ENCODE assay signal across 15 cellular contexts in genomic region chr9:2262371-2262770, GRCh38.
DNase-seq lines count a peak whose midpoint lies in the region; TF ChIP-seq lines count a peak whose summit lies in the region.
"Had no signal": no experiment of that assay in that cellular context is flagged by ENCODE, and none has a peak within 500 bp of the region (broad histone marks: within the 10 kb centered on the region; RNA-seq: fewer than 3 reads in every experiment).

No MANE protein-coding gene starts in this region.

- no peak for TF ChIP-seq POLR2A in suprapubic skin (IDR thresholded peaks at IDR 0.05)

- peak overlapping the region; percentile 55 to 86 (median 73); a peak in 20 of 22 replicates for H3K4me2 ChIP-seq in BLaER1 treated with 17β-estradiol and CSF1 and Interleukin-3, amounts not matched to agents 10 nM and 100 nM
- peak overlapping the region; percentile 12 for H3K4me2 ChIP-seq in neural progenitor cell
- no peak overlapping the region for H3K4me2 ChIP-seq in mesenchymal stem cell (ENCODE audit: low read length, poor library complexity, severe bottlenecking)

- H3K4me1 ChIP-seq in BLaER1 treated with 17β-estradiol and CSF1 and Interleukin-3, amounts not matched to agents 10 nM and 100 nM, result peaks cover 41 to 93% (median 85%) of the 10 kb centered on the region in 10 experiments
- H3K4me1 ChIP-seq in neural progenitor cell, result peaks cover 18% of the 10 kb centered on the region
- H3K4me1 ChIP-seq in suprapubic skin, result peaks cover 14% of the 10 kb centered on the region
- H3K4me1 ChIP-seq in mesenchymal stem cell (ENCODE audit: control insufficient read depth, insufficient read depth, low read depth, low read length), result peaks cover 3% of the 10 kb centered on the region

- H3K4me3 Mint-ChIP-seq in brain, result no peak overlapping the region
- H3K4me3 Mint-ChIP-seq in neural progenitor cell, result no peak overlapping the region
- H3K4me3 Mint-ChIP-seq: CD4-positive, alpha-beta T cell had no signal

- peak overlapping the region in 7 of 11 experiments; percentile 50 to 84 (median 77); a peak in 12 of 22 replicates for H3K27ac ChIP-seq in BLaER1 treated with 17β-estradiol and CSF1 and Interleukin-3, amounts not matched to agents 10 nM and 100 nM
- H3K27ac ChIP-seq in neural progenitor cell, result no peak overlapping the region
- H3K27ac ChIP-seq in suprapubic skin, result peak overlapping the region; percentile 18
- H3K27ac ChIP-seq in mesenchymal stem cell (ENCODE audit: low read length, poor library complexity, severe bottlenecking), result no peak overlapping the region
- H3K27ac ChIP-seq: GM23248 had no signal

- no peak overlapping the region for H3K18ac ChIP-seq in mesenchymal stem cell (ENCODE audit: low read depth in 1 of 2, low read length in 2 of 2)

- no peak overlapping the region for H2AK5ac ChIP-seq in mesenchymal stem cell (ENCODE audit: low read length, severe bottlenecking)

- no peak overlapping the region for H2AFZ ChIP-seq in neural progenitor cell (replicated peaks)
- H2AFZ ChIP-seq in mesenchymal stem cell (ENCODE audit: low read depth, low read length), result no peak overlapping the region
- H2AFZ ChIP-seq: GM23248 had no signal

- H3K9me3 ChIP-seq in BLaER1 treated with 17β-estradiol and CSF1 and Interleukin-3, amounts not matched to agents 10 nM and 100 nM (replicated peaks in 1 of 11), result peaks cover 0 to 22% (median 9%) of the 10 kb centered on the region in 11 experiments; a peak in 10 of 22 replicates
- no peaks in the 10 kb centered on the region for H3K9me3 ChIP-seq in neural progenitor cell (ENCODE audit: low read depth)
- H3K9me3 ChIP-seq in suprapubic skin, result no peaks in the 10 kb centered on the region
- H3K9me3 ChIP-seq in mesenchymal stem cell (ENCODE audit: control insufficient read depth, low read length), result peaks cover 7% of the 10 kb centered on the region

- TF ChIP-seq CTCF in brain (conservative IDR thresholded peaks at IDR 0.05) (no peak), neural progenitor cell (IDR thresholded peaks at IDR 0.05) (no peak), suprapubic skin (IDR thresholded peaks at IDR 0.05) (no peak)

- H3K4ac ChIP-seq in mesenchymal stem cell (ENCODE audit: low read depth in 1 of 2, low read length in 2 of 2), result no peak overlapping the region

- TF ChIP-seq EP300 in suprapubic skin (IDR thresholded peaks at IDR 0.05), result no peak

- H2BK12ac ChIP-seq in mesenchymal stem cell (ENCODE audit: low read length in 2 of 2), result no peak overlapping the region

- H3K27me3 ChIP-seq in BLaER1 treated with 17β-estradiol and CSF1 and Interleukin-3, amounts not matched to agents 10 nM and 100 nM, result no peaks in the 10 kb centered on the region
- H3K27me3 ChIP-seq in neural progenitor cell (no peaks in the 10 kb centered on the region), suprapubic skin (no peaks in the 10 kb centered on the region), mesenchymal stem cell (ENCODE audit: control insufficient read depth in 1 of 2, insufficient read depth in 1 of 2, low read length in 2 of 2) (no peaks in the 10 kb centered on the region)

- peaks cover 6% of the 10 kb centered on the region for H3F3A ChIP-seq in neural progenitor cell (ENCODE audit: low read depth)

- H3K23ac ChIP-seq in mesenchymal stem cell (ENCODE audit: low read length in 2 of 2), result no peak overlapping the region

- DNase-seq in neural progenitor cell (ENCODE audit: low spot score) (no peak), suprapubic skin (ENCODE audit: low spot score in 2 of 2) (no peak), mesenchymal stem cell (no peak), ureter (ENCODE audit: low spot score) (no peak), NCI-H128 (lab: John Stamatoyannopoulos, UW; ENCODE audit: unreplicated experiment) (no peak)
- DNase-seq: 8988T; AML-193; C1 segment of cervical spinal cord; Calu3; CD4-positive, alpha-beta T cell; DMS 273 treated with DMSO at 0.1 percent for 48 hours; GM23248; H7 had no signal

- no peak overlapping the region for H2BK120ac ChIP-seq in mesenchymal stem cell (ENCODE audit: low read depth, low read length)

- H4K91ac ChIP-seq in mesenchymal stem cell (ENCODE audit: low read length), result no peak overlapping the region

- H3K79me1 ChIP-seq in mesenchymal stem cell (replicated peaks; ENCODE audit: low read length, poor library complexity, severe bottlenecking), result no peaks in the 10 kb centered on the region

- no peak overlapping the region for H2BK5ac ChIP-seq in mesenchymal stem cell (ENCODE audit: low read depth, low read length, poor library complexity, severe bottlenecking)

- no peaks in the 10 kb centered on the region for H3K36me3 Mint-ChIP-seq in brain
- no peaks in the 10 kb centered on the region for H3K36me3 Mint-ChIP-seq in neural progenitor cell

- H4K20me1 ChIP-seq in BLaER1 treated with 17β-estradiol and CSF1 and Interleukin-3, amounts not matched to agents 10 nM and 100 nM, result no peaks in the 10 kb centered on the region
- no peaks in the 10 kb centered on the region for H4K20me1 ChIP-seq in neural progenitor cell (ENCODE audit: low read depth)

- H3K14ac ChIP-seq in mesenchymal stem cell (ENCODE audit: low read length in 2 of 2), result no peak overlapping the region

- H4K8ac ChIP-seq in mesenchymal stem cell (ENCODE audit: low read length), result no peak overlapping the region

- H3K27ac Mint-ChIP-seq in brain, result peak overlapping the region in 4 of 5 experiments; percentile 72 to 98 (median 82)
- H3K27ac Mint-ChIP-seq in neural progenitor cell, result peak overlapping the region; percentile 42
- H3K27ac Mint-ChIP-seq: CD4-positive, alpha-beta T cell had no signal

- peaks cover 0 to 8% (median 0%) of the 10 kb centered on the region in 5 experiments for H3K9me3 Mint-ChIP-seq in brain
- H3K9me3 Mint-ChIP-seq in neural progenitor cell, result no peaks in the 10 kb centered on the region
- H3K9me3 Mint-ChIP-seq: CD4-positive, alpha-beta T cell had no signal

- H3K27me3 Mint-ChIP-seq in brain (peaks cover 3% of the 10 kb centered on the region), neural progenitor cell (ENCODE audit: insufficient read depth, low read depth) (peaks cover 8% of the 10 kb centered on the region)

- H3K79me2 ChIP-seq in neural progenitor cell (ENCODE audit: low read depth), result no peaks in the 10 kb centered on the region

- whole genome bisulfite sequencing in suprapubic skin, result 62% methylated on average over 3 of the region's 3 CpGs
- WGBS in mesenchymal stem cell, result 96% methylated on average over 2 of the region's 3 CpGs

- H3K4me3 ChIP-seq in BLaER1 treated with 17β-estradiol and CSF1 and Interleukin-3, amounts not matched to agents 10 nM and 100 nM, result no peak overlapping the region
- H3K4me3 ChIP-seq in neural progenitor cell (no peak overlapping the region), suprapubic skin (no peak overlapping the region), mesenchymal stem cell (ENCODE audit: insufficient read depth in 1 of 2, low read depth in 1 of 2, low read length in 2 of 2) (no peak overlapping the region)
- H3K4me3 ChIP-seq: GM23248 had no signal

- peaks cover 62% of the 10 kb centered on the region for H3K4me1 Mint-ChIP-seq in brain
- peaks cover 40% of the 10 kb centered on the region for H3K4me1 Mint-ChIP-seq in neural progenitor cell

- H3K9ac ChIP-seq in BLaER1 treated with 17β-estradiol and CSF1 and Interleukin-3, amounts not matched to agents 10 nM and 100 nM, result peak overlapping the region in 4 of 11 experiments; percentile 15 to 43 (median 31); a peak in 5 of 22 replicates
- H3K9ac ChIP-seq in neural progenitor cell, result no peak overlapping the region
- no peak overlapping the region for H3K9ac ChIP-seq in mesenchymal stem cell (ENCODE audit: low read length)
- H3K9ac ChIP-seq: GM23248 had no signal

- H2BK15ac ChIP-seq in mesenchymal stem cell (ENCODE audit: low read depth, poor library complexity, severe bottlenecking), result no peak overlapping the region

- no peaks in the 10 kb centered on the region for H3K36me3 ChIP-seq in BLaER1 treated with 17β-estradiol and CSF1 and Interleukin-3, amounts not matched to agents 10 nM and 100 nM
- H3K36me3 ChIP-seq in neural progenitor cell (no peaks in the 10 kb centered on the region), suprapubic skin (no peaks in the 10 kb centered on the region), mesenchymal stem cell (ENCODE audit: control insufficient read depth in 1 of 2, insufficient read depth in 2 of 2, low read depth in 1 of 2, low read length in 2 of 2) (no peaks in the 10 kb centered on the region)

Comparison
In these comparisons a context has a peak if more than half of its experiments do, and no peak if none do; other contexts are left out.
1. H3K27ac ChIP-seq: peak in BLaER1 treated with 17β-estradiol and CSF1 and Interleukin-3, amounts not matched to agents 10 nM and 100 nM (7 of 11) and suprapubic skin (single experiment); none in neural progenitor cell (single experiment) and mesenchymal stem cell (single experiment).